20 cellular contexts compared by ENCODE assay signal in the genomic region with DNA sequence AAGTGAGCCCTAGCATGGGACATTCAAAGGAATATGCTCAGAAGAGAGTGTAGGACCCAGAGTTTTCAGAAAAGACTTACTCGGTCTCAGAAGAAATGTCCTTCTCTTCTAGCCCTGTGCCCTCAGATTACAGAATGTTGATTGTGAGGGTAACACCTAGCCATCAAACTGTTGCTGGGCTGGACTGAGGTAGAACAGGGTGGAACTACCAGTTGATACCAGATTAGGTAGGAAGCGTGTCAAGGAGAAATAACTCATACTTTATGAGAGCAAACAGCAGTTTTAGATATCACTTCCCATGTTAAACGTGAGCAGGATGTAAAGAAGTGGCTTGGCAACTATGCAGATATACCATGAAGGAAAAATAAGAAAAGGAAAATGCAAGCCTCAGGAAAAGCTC.
"Had no signal": no experiment of that assay in that cellular context is flagged by ENCODE, and none has a peak within 500 bp of the region (broad histone marks: within the 10 kb centered on the region; RNA-seq: fewer than 3 reads in every experiment).

No MANE protein-coding gene starts in this region.

- DNase-seq: dermis blood vessel endothelial cell; dorsolateral prefrontal cortex; effector CD4-positive, alpha-beta T cell; effector memory CD4-positive, alpha-beta T cell; foreskin keratinocyte; heart left ventricle; hypothalamus; immature natural killer cell; islet precursor cell; kidney; kidney glomerular epithelial cell; left lung; left ventricle myocardium superior; lower lobe of right lung; mesenchymal stem cell had no signal

- H3K27ac ChIP-seq: coronary artery, esophagus muscularis mucosa, foreskin keratinocyte, gastroesophageal sphincter, heart left ventricle, hepatocyte, left lung, lower lobe of right lung had no signal

- H3K4me3 Mint-ChIP-seq: immature natural killer cell, mesothelial cell of epicardium had no signal

- ATAC-seq: foreskin keratinocyte, gastroesophageal sphincter, heart left ventricle, left lung, left ventricle myocardium superior, lower lobe of right lung had no signal

- H3K4me2 ChIP-seq: hepatocyte had no signal

- H3K4me1 ChIP-seq: esophagus muscularis mucosa, foreskin keratinocyte, gastroesophageal sphincter, heart left ventricle, left lung, lower lobe of right lung had no signal

- H3K9me3 Mint-ChIP-seq: immature natural killer cell, mesothelial cell of epicardium had no signal

- H3K9me3 ChIP-seq: esophagus muscularis mucosa, gastroesophageal sphincter, left lung, lower lobe of right lung had no signal

- H3K27me3 ChIP-seq: dorsolateral prefrontal cortex, esophagus muscularis mucosa, foreskin keratinocyte, gastroesophageal sphincter, heart left ventricle, hepatocyte, left lung had no signal

- H3K4me3 ChIP-seq: coronary artery, esophagus muscularis mucosa, gastroesophageal sphincter, heart left ventricle, hepatocyte, left lung, lower lobe of right lung had no signal

- H2AFZ ChIP-seq: hepatocyte had no signal
